Comparison of ENCODE assay signal across 12 cellular contexts in the genomic region with DNA sequence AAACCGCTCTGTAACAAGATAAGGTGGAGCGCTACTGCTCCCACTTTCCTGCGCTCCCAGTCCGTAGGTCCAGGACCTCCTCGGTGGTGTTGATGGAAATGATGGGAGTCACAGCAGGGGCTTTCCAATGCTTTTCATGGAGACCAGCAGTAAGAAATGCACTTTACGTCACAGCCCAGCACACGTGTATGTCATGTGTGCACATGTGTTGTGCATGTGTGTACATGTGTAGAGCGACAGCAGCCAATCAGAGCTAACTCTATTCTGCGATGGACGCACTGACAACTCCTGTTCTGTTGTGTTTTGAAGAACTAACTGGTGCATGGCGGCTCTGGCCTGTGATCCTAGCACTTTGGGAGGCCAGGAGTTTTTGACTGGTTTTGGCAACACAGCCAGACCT. TPM values are rescaled to one million over a fixed set of nuclear protein-coding genes. Genes with fewer than 3 reads are reported as not detected.
A peak's percentile ranks its signal among the peaks of the same experiment; 100 is the strongest.
DNase-seq lines count a peak whose midpoint lies in the region; ATAC-seq, FAIRE-seq and TF ChIP-seq lines count a peak whose summit lies in the region.
"Had no signal": no experiment of that assay in that cellular context is flagged by ENCODE, and none has a peak within 500 bp of the region (broad histone marks: within the 10 kb centered on the region; RNA-seq: fewer than 3 reads in every experiment).

No MANE protein-coding gene starts in this region.

- H3K27ac Mint-ChIP-seq in WTC11: no peak overlapping the region

- CTCF ChIA-PET in WTC11 (lab: Charles Lee): interaction anchor here (0.7 to 3.1 kb wide), 4 partner anchors 11 to 67 kb away, joined by 4 to 20 read pairs (median 6); a partner anchor contains a TSS

- H3K27me3 ChIP-seq in iPS-15b (ENCODE audit: control insufficient read depth, insufficient read depth, low read length): no peaks in the 10 kb centered on the region

- no peaks in the 10 kb centered on the region for H3K9me3 ChIP-seq in iPS-15b (ENCODE audit: control insufficient read depth, insufficient read depth, low read length)

- peak overlapping the region; percentile 66; the same call in 1 of the 2 replicates for H3K27ac ChIP-seq in 22Rv1

- TF ChIP-seq CTCF in 22Rv1 (IDR thresholded peaks at IDR 0.05): no peak
- TF ChIP-seq CTCF in WTC11 (IDR thresholded peaks at IDR 0.05): no peak
- no peak for TF ChIP-seq CTCF in omental fat pad (IDR thresholded peaks at IDR 0.05)

- peak overlapping the region; percentile 74 for H3K4me3 ChIP-seq in iPS-15b (ENCODE audit: low read depth, low read length)

- FAIRE-seq in GM12892 (lab: Jason Lieb, UNC): peak; percentile 5

- H3K4me1 ChIP-seq in iPS-15b (ENCODE audit: control insufficient read depth, insufficient read depth, low read length): no peaks in the 10 kb centered on the region

- H3K4me3 Mint-ChIP-seq in WTC11: peak overlapping the region; percentile 85

- ATAC-seq in WTC11 (no peak), omental fat pad (ENCODE audit: low FRiP score) (no peak)

- H3K4me1 Mint-ChIP-seq in WTC11: peaks cover 12% of the 10 kb centered on the region

- POLR2A ChIA-PET in WTC11 (lab: Charles Lee): interaction anchor here (0.6 kb wide), 1 partner anchor 146 kb away, joined by 3 read pairs; no protein-coding TSS in a partner anchor

- H3K9me3 Mint-ChIP-seq in WTC11: no peaks in the 10 kb centered on the region

- no peaks in the 10 kb centered on the region for H3K27me3 Mint-ChIP-seq in WTC11 (ENCODE audit: low read depth)

- peak overlapping the region; percentile 73 for H3K9ac ChIP-seq in iPS-15b (ENCODE audit: low read depth, low read length)

- no peak for TF ChIP-seq POLR2A in GM12892 (IDR thresholded peaks at IDR 0.05; ENCODE audit: low read depth, low read length)

- H3K36me3 Mint-ChIP-seq in WTC11: peaks cover 9% of the 10 kb centered on the region

- peaks cover 8% of the 10 kb centered on the region for H3K36me3 ChIP-seq in iPS-15b (ENCODE audit: control insufficient read depth, insufficient read depth, low read length)

- DNase-seq in GM12892 (ENCODE audit: insufficient read length) (no peak), WTC11 (ENCODE audit: low spot score) (no peak), NCI-H2196 treated with DMSO at 0.1 percent for 48 hours (lab: John Stamatoyannopoulos, UW; ENCODE audit: unreplicated experiment) (no peak), omental fat pad (ENCODE audit: low spot score) (no peak), occipital lobe (lab: John Stamatoyannopoulos, UW) (no peak)
- no peak for DNase-seq in activated CD4-positive, CD25-positive, alpha-beta regulatory T cell (lab: John Stamatoyannopoulos, UW)
- DNase-seq: activated naive CD4-positive, alpha-beta T cell treated with Interleukin-2 at 50 U/mL for 16 hours; midbrain; NCI-H1417; SIG-M5 had no signal

TF ChIP-seq in WTC11, 78 proteins besides CTCF, POLR2A, EP300 and RAD21:
- no peak for TF ChIP-seq TEAD4 (CRISPR knock-in tag; IDR thresholded peaks at IDR 0.05)
- no peak for TF ChIP-seq ZNF416 (CRISPR knock-in tag; IDR thresholded peaks at IDR 0.05)
- TF ChIP-seq, protein P1, sequence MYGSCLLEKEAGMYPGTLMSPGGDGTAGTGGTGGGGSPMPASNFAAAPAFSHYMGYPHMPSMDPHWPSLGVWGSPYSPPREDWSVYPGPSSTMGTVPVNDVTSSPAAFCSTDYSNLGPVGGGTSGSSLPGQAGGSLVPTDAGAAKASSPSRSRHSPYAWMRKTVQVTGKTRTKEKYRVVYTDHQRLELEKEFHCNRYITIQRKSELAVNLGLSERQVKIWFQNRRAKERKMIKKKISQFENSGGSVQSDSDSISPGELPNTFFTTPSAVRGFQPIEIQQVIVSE (CRISPR knock-in tag; IDR thresholded peaks at IDR 0.05; ENCODE audit: borderline replicate concordance): no peak
- TF ChIP-seq KAT7 (CRISPR knock-in tag; IDR thresholded peaks at IDR 0.05; ENCODE audit: borderline replicate concordance): no peak
- no peak for TF ChIP-seq JUN (CRISPR knock-in tag; IDR thresholded peaks at IDR 0.05)
- no peak for TF ChIP-seq TEAD1 (CRISPR knock-in tag; IDR thresholded peaks at IDR 0.05)

RNA-seq across cellular contexts. Expression of a gene that starts 1.2 kb away (rescaled TPM):
- polyA plus RNA-seq in GM12892 (2012; ENCODE audit: missing spikeins): 30.8 TPM
- total RNA-seq in WTC11 (2021) (92.8 to 99.6 TPM (median 94.2 TPM) in 3 replicates), omental fat pad (10 to 100 TPM; 56.6 to 90.5 (median 79.8) TPM), occipital lobe (20.9 TPM)

RNA-seq across cellular contexts. Expression of a gene that starts 16.3 kb away (rescaled TPM):
- 20.5 TPM for polyA plus RNA-seq in GM12892 (2012; ENCODE audit: missing spikeins)
- total RNA-seq in WTC11 (2021) (47.1 to 52.3 TPM (median 51.0 TPM) in 3 replicates), omental fat pad (100 to 1,000 TPM in 2 of 4 donors, 10 to 100 TPM in 2; 68.4 to 126 (median 99.2) TPM), occipital lobe (35.6 TPM)
